7 cellular contexts compared by ENCODE assay signal in genomic region chr16:71542377-71542776, GRCh38. TPM values are rescaled to one million over a fixed set of nuclear protein-coding genes. Genes with fewer than 3 reads are reported as not detected.
DNase-seq lines count a peak whose midpoint lies in the region; ATAC-seq and TF ChIP-seq lines count a peak whose summit lies in the region.

No MANE protein-coding gene starts in this region.

- no peaks in the 10 kb centered on the region for H3K27me3 ChIP-seq in SJCRH30

- no peaks in the 10 kb centered on the region for H3K9me3 ChIP-seq in SJCRH30 (replicated peaks)

- DNase-seq in SJCRH30 (peak; percentile 49 to 70), iris pigment epithelial cell (ENCODE audit: low read depth) (peak; percentile 45), hippocampal formation (lab: John Stamatoyannopoulos, UW) (no peak)
- peak; percentile 82 for DNase-seq in activated effector memory CD4-positive, alpha-beta T cell treated with anti-CD3 and anti-CD28 coated beads, Interleukin-2, amount 50 U/mL, for 16 hours
- peak; percentile 17 for DNase-seq in stimulated activated CD8-positive, alpha-beta memory T cell treated with anti-CD3 and anti-CD28 coated beads, Interleukin-15, amount 100 ng/mL, for 1 hour (ENCODE audit: low read depth)

- no peaks in the 10 kb centered on the region for H3K36me3 ChIP-seq in SJCRH30

- H3K4me3 ChIP-seq in GM12875 (ENCODE audit: low read depth, low read length) (no peak overlapping the region), SJCRH30 (no peak overlapping the region)

- no peak overlapping the region for H3K27ac ChIP-seq in SJCRH30

- H3K4me1 ChIP-seq in SJCRH30 = no peaks in the 10 kb centered on the region

- ATAC-seq in HG02885 (IDR thresholded peaks at IDR 0.05; ENCODE audit: poor library complexity, unreplicated experiment) = peak; percentile 72

- TF ChIP-seq CTCF in GM12875 (IDR thresholded peaks at IDR 0.05; ENCODE audit: borderline replicate concordance, insufficient read depth, low read depth, low read length) = peak; percentile 83

RNA-seq across cellular contexts. Expression of gene CHST4, which starts 16.2 kb away (rescaled TPM):
- total RNA-seq in SJCRH30 (2014; rRNA removed; shearing (Covaris generic)) = 0.61 and 0.71 TPM in 2 replicates

RNA-seq across cellular contexts. Expression of gene TAT, which starts 34.5 kb away (rescaled TPM):
- total RNA-seq in SJCRH30 (2014; rRNA removed; shearing (Covaris generic)) = not detected in 2 replicates

RNA-seq across cellular contexts. Expression of gene ZNF19, which starts 53.3 kb away (rescaled TPM):
- total RNA-seq in SJCRH30 (2014; rRNA removed; shearing (Covaris generic)) = 1.1 and 2.4 TPM in 2 replicates

Comparison
In these comparisons a context has a peak if more than half of its experiments do, and no peak if none do; other contexts are left out.
1. DNase-seq: peak in SJCRH30 (2 of 2), activated effector memory CD4-positive, alpha-beta T cell treated with anti-CD3 and anti-CD28 coated beads, Interleukin-2, amount 50 U/mL, for 16 hours (single experiment), iris pigment epithelial cell (single experiment) and stimulated activated CD8-positive, alpha-beta memory T cell treated with anti-CD3 and anti-CD28 coated beads, Interleukin-15, amount 100 ng/mL, for 1 hour (single experiment); none in hippocampal formation (0 of 2).